ENCODE assay signal across 23 cellular contexts in genomic region chr13:81562598-81562997, GRCh38.
"Had no signal": no experiment of that assay in that cellular context is flagged by ENCODE, and none has a peak within 500 bp of the region (broad histone marks: within the 10 kb centered on the region; RNA-seq: fewer than 3 reads in every experiment).

No MANE protein-coding gene starts in this region.

- H3K9me3 Mint-ChIP-seq: dendritic cell treated with granulocyte-macrophage colony-stimulating factor and Interleukin-4, amounts not matched to agents 40 ng/mL and 50 ng/mL, for 4 days had no signal

- H3K27me3 Mint-ChIP-seq: dendritic cell treated with granulocyte-macrophage colony-stimulating factor and Interleukin-4, amounts not matched to agents 40 ng/mL and 50 ng/mL, for 4 days; effector memory CD8-positive, alpha-beta T cell had no signal

- H3K4me1 Mint-ChIP-seq: endodermal cell had no signal

- H3K27ac ChIP-seq: colonic mucosa, coronary artery, dorsolateral prefrontal cortex, epithelial cell of prostate, esophagus muscularis mucosa, esophagus squamous epithelium, foreskin keratinocyte, gastrocnemius medialis, gastroesophageal sphincter, heart left ventricle, heart right ventricle had no signal

- H3K4me3 Mint-ChIP-seq: dendritic cell treated with granulocyte-macrophage colony-stimulating factor and Interleukin-4, amounts not matched to agents 40 ng/mL and 50 ng/mL, for 4 days; effector memory CD8-positive, alpha-beta T cell; endodermal cell had no signal

- H3K27me3 ChIP-seq: colonic mucosa, dorsolateral prefrontal cortex, esophagus muscularis mucosa, esophagus squamous epithelium, foreskin keratinocyte, gastrocnemius medialis, gastroesophageal sphincter, heart left ventricle, heart right ventricle had no signal

- H3K4me3 ChIP-seq: colonic mucosa, coronary artery, dorsolateral prefrontal cortex, esophagus muscularis mucosa, esophagus squamous epithelium, gastrocnemius medialis, gastroesophageal sphincter, heart left ventricle, heart right ventricle had no signal

- H3K36me3 ChIP-seq: colonic mucosa, esophagus muscularis mucosa, esophagus squamous epithelium, gastrocnemius medialis, gastroesophageal sphincter, heart left ventricle, heart right ventricle had no signal

- H3K9me3 ChIP-seq: colonic mucosa, esophagus muscularis mucosa, esophagus squamous epithelium, gastrocnemius medialis, gastroesophageal sphincter had no signal

- H3K27ac Mint-ChIP-seq: dendritic cell treated with granulocyte-macrophage colony-stimulating factor and Interleukin-4, amounts not matched to agents 40 ng/mL and 50 ng/mL, for 4 days; effector memory CD8-positive, alpha-beta T cell; endodermal cell had no signal

- H3K4me1 ChIP-seq: colonic mucosa, esophagus muscularis mucosa, esophagus squamous epithelium, foreskin keratinocyte, gastrocnemius medialis, gastroesophageal sphincter, heart left ventricle, heart right ventricle had no signal

- DNase-seq: colonic mucosa; cortex of kidney; dermis blood vessel endothelial cell; dorsolateral prefrontal cortex; effector CD4-positive, alpha-beta T cell; effector memory CD4-positive, alpha-beta T cell; effector memory CD8-positive, alpha-beta T cell; endodermal cell; erythroblast; esophagus squamous epithelium; foreskin fibroblast; foreskin keratinocyte; foreskin melanocyte; gastrocnemius medialis; glutamatergic neuron; head of caudate nucleus; heart left ventricle; heart right ventricle had no signal
